In the genomic region with DNA sequence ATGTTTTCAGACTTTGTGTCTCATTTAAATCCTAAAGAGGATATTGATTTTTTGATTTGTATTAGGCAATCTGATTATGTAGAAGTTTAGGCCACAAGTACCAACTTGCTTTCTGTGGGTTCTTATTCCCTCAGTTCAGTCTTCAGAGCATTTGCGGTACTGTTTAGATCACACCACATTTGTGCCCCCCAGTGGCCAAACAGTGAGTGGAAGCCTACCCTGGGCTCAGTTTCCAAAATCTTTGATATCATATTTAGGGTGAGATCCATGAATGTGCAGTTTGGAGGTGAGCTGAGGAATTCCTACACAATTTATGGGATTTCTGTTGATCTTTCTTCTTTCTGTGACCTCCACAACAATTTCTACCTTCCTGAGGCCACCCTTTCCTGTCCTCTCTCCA, we compare ENCODE assay signal across 10 cellular contexts.
A peak's percentile ranks its signal among the peaks of the same experiment; 100 is the strongest.
DNase-seq lines count a peak whose midpoint lies in the region; ATAC-seq and TF ChIP-seq lines count a peak whose summit lies in the region.
"Had no signal": no experiment of that assay in that cellular context is flagged by ENCODE, and none has a peak within 500 bp of the region (broad histone marks: within the 10 kb centered on the region; RNA-seq: fewer than 3 reads in every experiment).

No MANE protein-coding gene starts in this region.

- H3K4me2 ChIP-seq in MM.1S (ENCODE audit: low read depth, low read length): no peak overlapping the region

- no peaks in the 10 kb centered on the region for H3F3A ChIP-seq in MM.1S (ENCODE audit: insufficient read depth, low read length)

- H3K4me3 ChIP-seq in GM06990 (replicated peaks; ENCODE audit: low read depth, low read length) (no peak overlapping the region), MM.1S (ENCODE audit: low read length) (no peak overlapping the region), tibial artery (no peak overlapping the region)

- H3K9me3 ChIP-seq in MM.1S (replicated peaks; ENCODE audit: insufficient read depth, low read length) (no peaks in the 10 kb centered on the region), tibial artery (no peaks in the 10 kb centered on the region)

- H3K27ac ChIP-seq in MM.1S (ENCODE audit: low read length): no peak overlapping the region
- H3K27ac ChIP-seq in tibial artery: no peak overlapping the region

- H4K20me1 ChIP-seq in MM.1S (ENCODE audit: insufficient read depth, low read length): no peaks in the 10 kb centered on the region

- TF ChIP-seq CTCF in GM06990 (IDR thresholded peaks at IDR 0.05; ENCODE audit: insufficient read depth, low read length, poor library complexity, severe bottlenecking): peak; percentile 55
- peak; percentile 40 for TF ChIP-seq CTCF in MM.1S (IDR thresholded peaks at IDR 0.05; ENCODE audit: low read length)
- TF ChIP-seq CTCF in tibial artery (IDR thresholded peaks at IDR 0.05): no peak

- no peaks in the 10 kb centered on the region for H3K9me2 ChIP-seq in MM.1S (replicated peaks; ENCODE audit: insufficient read depth, low read length)

- DNase-seq in GM06990 (ENCODE audit: extremely low read depth, insufficient read length): no peak
- peak; percentile 7 for DNase-seq in MM.1S
- peak; percentile 4 for DNase-seq in hepatic stellate cell (ENCODE audit: low spot score)
- DNase-seq in tibial artery: no peak
- no peak for DNase-seq in stimulated activated CD4-positive, alpha-beta T cell treated with anti-CD3 and anti-CD28 coated beads, Interleukin-4, amount 100 ng/mL, for 24 hours
- DNase-seq in posterior cingulate gyrus: no peak
- DNase-seq: activated T-cell treated with anti-CD3 and anti-CD28 coated beads, Interleukin-2, amount 50 U/mL, for 72 hours; NCI-H2171 had no signal

- intact Hi-C loops in tibial artery (cut with DNase I; ENCODE audit: low total_unique reads): no loop called here
- intact Hi-C loops in posterior cingulate gyrus (cut with DNase I): no loop called here

- H3K79me2 ChIP-seq in MM.1S (ENCODE audit: low read length): no peaks in the 10 kb centered on the region

- no peak overlapping the region for H3K9ac ChIP-seq in MM.1S (ENCODE audit: low read length)

- H3K36me3 ChIP-seq in GM06990 (ENCODE audit: control insufficient read depth, insufficient read depth, low read length): no peaks in the 10 kb centered on the region
- H3K36me3 ChIP-seq in MM.1S (replicated peaks; ENCODE audit: insufficient read depth, low read length): no peaks in the 10 kb centered on the region
- H3K36me3 ChIP-seq in tibial artery: no peaks in the 10 kb centered on the region

- ATAC-seq in GM19463 (IDR thresholded peaks at IDR 0.05; ENCODE audit: unreplicated experiment) (peak; percentile 80), GM21528 (IDR thresholded peaks at IDR 0.05; ENCODE audit: low FRiP score, unreplicated experiment) (no peak)
- ATAC-seq: activated T-cell treated with anti-CD3 and anti-CD28 coated beads, Interleukin-2, amount 50 U/mL, for 72 hours had no signal

- H3K27me3 ChIP-seq in GM06990 (replicated peaks; ENCODE audit: control insufficient read depth, insufficient read depth, low read length) (no peaks in the 10 kb centered on the region), MM.1S (replicated peaks; ENCODE audit: insufficient read depth, low read length) (no peaks in the 10 kb centered on the region), tibial artery (no peaks in the 10 kb centered on the region)

- H3K4me1 ChIP-seq in MM.1S (ENCODE audit: low read length) (no peaks in the 10 kb centered on the region), tibial artery (no peaks in the 10 kb centered on the region)

- H2AFZ ChIP-seq in MM.1S (ENCODE audit: low read length): no peak overlapping the region

Comparison
In these comparisons a context has a peak if more than half of its experiments do, and no peak if none do; other contexts are left out.
1. DNase-seq: peak in MM.1S (single experiment) and hepatic stellate cell (single experiment); none in GM06990 (single experiment), tibial artery (0 of 2), stimulated activated CD4-positive, alpha-beta T cell treated with anti-CD3 and anti-CD28 coated beads, Interleukin-4, amount 100 ng/mL, for 24 hours (single experiment) and posterior cingulate gyrus (0 of 10).
2. CTCF ChIP-seq: peak in GM06990 (single experiment) and MM.1S (single experiment); none in tibial artery (0 of 2).